In the genomic region with DNA sequence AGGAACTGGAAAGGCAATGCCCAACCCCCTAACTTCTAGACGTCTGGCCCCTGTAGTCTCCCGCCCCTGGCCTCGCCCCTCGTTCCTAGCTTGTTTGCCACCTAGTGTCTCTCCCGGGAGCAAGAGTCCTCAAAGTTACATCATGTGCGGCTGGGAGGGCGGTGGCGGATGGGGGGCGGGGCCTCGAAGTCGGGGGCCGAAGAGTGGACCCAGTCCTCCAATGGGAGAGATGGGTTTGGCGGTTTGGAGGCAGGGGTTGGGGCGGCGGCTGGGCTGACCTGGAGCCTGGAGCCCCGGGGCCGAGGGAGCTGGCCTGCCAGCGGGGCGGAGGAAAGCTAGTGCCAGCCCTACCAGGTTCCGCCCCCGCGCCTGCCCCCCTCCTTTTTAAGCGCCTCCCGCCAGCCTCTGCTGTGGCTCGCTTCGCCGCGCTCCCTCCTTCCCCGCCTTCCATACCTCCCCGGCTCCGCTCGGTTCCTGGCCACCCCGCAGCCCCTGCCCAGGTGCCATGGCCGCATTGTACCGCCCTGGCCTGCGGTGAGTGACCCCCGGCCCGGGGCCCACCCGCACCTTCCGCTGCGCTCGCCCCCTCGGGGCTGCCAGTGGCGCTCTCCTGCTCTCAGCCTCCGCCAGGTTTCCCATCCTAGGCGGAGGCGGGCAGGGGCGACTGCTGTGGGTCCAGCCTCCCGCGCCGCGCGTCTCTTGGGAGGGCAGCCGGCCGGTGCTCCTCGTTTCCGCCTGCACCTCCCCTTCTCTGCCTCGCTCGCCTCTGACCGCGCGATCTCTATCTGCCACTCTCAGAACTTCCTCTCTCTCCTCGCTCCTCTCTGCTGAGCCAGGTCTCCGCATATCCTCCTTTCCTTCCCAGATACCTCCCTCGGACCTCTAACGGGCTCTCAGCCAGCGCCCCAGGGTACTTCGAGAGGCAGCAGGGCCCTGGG, we compare ENCODE assay signal across 1 cellular context.
TF ChIP-seq lines count a peak whose summit lies in the region.

A gene (plus strand): TSS at position 411 of the 938 bp plus-strand sequence. CDS start 95 bp downstream, at position 506.

TF ChIP-seq in K562, 482 proteins besides CTCF, POLR2A, EP300 and RAD21 (continued from another document and continues in another):
- TF ChIP-seq, protein P1, sequence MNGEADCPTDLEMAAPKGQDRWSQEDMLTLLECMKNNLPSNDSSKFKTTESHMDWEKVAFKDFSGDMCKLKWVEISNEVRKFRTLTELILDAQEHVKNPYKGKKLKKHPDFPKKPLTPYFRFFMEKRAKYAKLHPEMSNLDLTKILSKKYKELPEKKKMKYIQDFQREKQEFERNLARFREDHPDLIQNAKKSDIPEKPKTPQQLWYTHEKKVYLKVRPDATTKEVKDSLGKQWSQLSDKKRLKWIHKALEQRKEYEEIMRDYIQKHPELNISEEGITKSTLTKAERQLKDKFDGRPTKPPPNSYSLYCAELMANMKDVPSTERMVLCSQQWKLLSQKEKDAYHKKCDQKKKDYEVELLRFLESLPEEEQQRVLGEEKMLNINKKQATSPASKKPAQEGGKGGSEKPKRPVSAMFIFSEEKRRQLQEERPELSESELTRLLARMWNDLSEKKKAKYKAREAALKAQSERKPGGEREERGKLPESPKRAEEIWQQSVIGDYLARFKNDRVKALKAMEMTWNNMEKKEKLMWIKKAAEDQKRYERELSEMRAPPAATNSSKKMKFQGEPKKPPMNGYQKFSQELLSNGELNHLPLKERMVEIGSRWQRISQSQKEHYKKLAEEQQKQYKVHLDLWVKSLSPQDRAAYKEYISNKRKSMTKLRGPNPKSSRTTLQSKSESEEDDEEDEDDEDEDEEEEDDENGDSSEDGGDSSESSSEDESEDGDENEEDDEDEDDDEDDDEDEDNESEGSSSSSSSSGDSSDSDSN (IDR thresholded peaks at IDR 0.05; ENCODE audit: borderline replicate concordance in 1 of 2, low read depth in 2 of 2, low read length in 2 of 2), result 0 out of 4 replicates have a peak, but pooled peaks of 1 of the 2 experiments have one; percentile 23
- TF ChIP-seq ZFX (CRISPR knock-in tag; IDR thresholded peaks at IDR 0.05) (peak; percentile 80), JUND (IDR thresholded peaks at IDR 0.05; ENCODE audit: borderline replicate concordance, low read depth, low read length) (peak; percentile 17; the same call in 1 of the 2 replicates), JUND (tag; IDR thresholded peaks at IDR 0.05; ENCODE audit: borderline replicate concordance, low read depth, low read length) (peak; percentile 55; the same call in 1 of the 3 replicates), STAT5A (IDR thresholded peaks at IDR 0.05; ENCODE audit: borderline replicate concordance, low read length) (no peak), SAP30 (IDR thresholded peaks at IDR 0.05; ENCODE audit: borderline replicate concordance, insufficient read depth, low read depth, low read length, poor library complexity, severe bottlenecking) (peak; percentile 43), CBX8 (IDR thresholded peaks at IDR 0.05; ENCODE audit: borderline replicate concordance, extremely low read depth, low read depth, low read length, poor library complexity, severe bottlenecking) (no peak), ZNF445 (CRISPR knock-in tag; IDR thresholded peaks at IDR 0.05; ENCODE audit: low read depth) (no peak), KAT7 (CRISPR knock-in tag; IDR thresholded peaks at IDR 0.05; ENCODE audit: borderline replicate concordance) (peak; percentile 65; the same call in 1 of the 2 replicates), ELF1 (tag; IDR thresholded peaks at IDR 0.05) (peak; percentile 58; the same call in 1 of the 2 replicates), NR3C1 (CRISPR knock-in tag; IDR thresholded peaks at IDR 0.05) (no peak), SMARCE1 (IDR thresholded peaks at IDR 0.05) (0 out of 2 replicates have a peak, but pooled peaks have one; percentile 26), SMAD4 (CRISPR knock-in tag; conservative IDR thresholded peaks at IDR 0.05) (peak; percentile 91), MCM3 (IDR thresholded peaks at IDR 0.05) (no peak), ZNF133 (CRISPR knock-in tag; IDR thresholded peaks at IDR 0.05) (no peak), NONO (IDR thresholded peaks at IDR 0.05; ENCODE audit: low read depth in 2 of 2, low read length in 1 of 2) (peak in 1 of 2 experiments; percentile 98; a peak in 2 of 4 replicates), RCOR1 (IDR thresholded peaks at IDR 0.05; ENCODE audit: borderline replicate concordance in 1 of 2, low read depth in 2 of 2, low read length in 2 of 2) (no peak), HNRNPUL1 (IDR thresholded peaks at IDR 0.05; ENCODE audit: low read length) (no peak), ESRRA (IDR thresholded peaks at IDR 0.05; ENCODE audit: borderline replicate concordance, low read depth) (no peak), CREBBP (IDR thresholded peaks at IDR 0.05; ENCODE audit: low read depth, low read length) (no peak), YY1 (IDR thresholded peaks at IDR 0.05; ENCODE audit: borderline replicate concordance in 1 of 3, control insufficient read depth in 1 of 3, extremely low read depth in 1 of 3, insufficient read depth in 3 of 3, insufficient read length in 1 of 3, insufficient replicate concordance in 2 of 3, low read depth in 1 of 3, low read length in 2 of 3) (peak in 1 of 3 experiments; percentile 39), KLF6 (CRISPR knock-in tag; IDR thresholded peaks at IDR 0.05; ENCODE audit: borderline replicate concordance) (peak; percentile 69; the same call in 1 of the 2 replicates), CREM (IDR thresholded peaks at IDR 0.05; ENCODE audit: low read depth) (peak; percentile 36; the same call in 1 of the 2 replicates), EP400 (IDR thresholded peaks at IDR 0.05) (peak; percentile 91), ZNF146 (CRISPR knock-in tag; IDR thresholded peaks at IDR 0.05; ENCODE audit: unreplicated experiment) (no peak), NRF1 (conservative IDR thresholded peaks at IDR 0.05 in 1 of 2, IDR thresholded peaks at IDR 0.05 in 1 of 2) (peak; percentile 46 to 50; a peak in 3 of 4 replicates), ZNF354B (CRISPR knock-in tag; IDR thresholded peaks at IDR 0.05) (no peak), RNF2 (IDR thresholded peaks at IDR 0.05) (0 out of 2 replicates have a peak, but pooled peaks have one; percentile 37), PHF8 (IDR thresholded peaks at IDR 0.05; ENCODE audit: borderline replicate concordance, low read length) (peak; percentile 78; the same call in 1 of the 2 replicates), CSDE1 (IDR thresholded peaks at IDR 0.05) (no peak)
- TF ChIP-seq, protein P2, sequence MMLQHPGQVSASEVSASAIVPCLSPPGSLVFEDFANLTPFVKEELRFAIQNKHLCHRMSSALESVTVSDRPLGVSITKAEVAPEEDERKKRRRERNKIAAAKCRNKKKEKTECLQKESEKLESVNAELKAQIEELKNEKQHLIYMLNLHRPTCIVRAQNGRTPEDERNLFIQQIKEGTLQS (IDR thresholded peaks at IDR 0.05), result peak; percentile 86
- TF ChIP-seq, protein P2 (CRISPR knock-in tag; conservative IDR thresholded peaks at IDR 0.05), result no peak
- TF ChIP-seq, protein P3, sequence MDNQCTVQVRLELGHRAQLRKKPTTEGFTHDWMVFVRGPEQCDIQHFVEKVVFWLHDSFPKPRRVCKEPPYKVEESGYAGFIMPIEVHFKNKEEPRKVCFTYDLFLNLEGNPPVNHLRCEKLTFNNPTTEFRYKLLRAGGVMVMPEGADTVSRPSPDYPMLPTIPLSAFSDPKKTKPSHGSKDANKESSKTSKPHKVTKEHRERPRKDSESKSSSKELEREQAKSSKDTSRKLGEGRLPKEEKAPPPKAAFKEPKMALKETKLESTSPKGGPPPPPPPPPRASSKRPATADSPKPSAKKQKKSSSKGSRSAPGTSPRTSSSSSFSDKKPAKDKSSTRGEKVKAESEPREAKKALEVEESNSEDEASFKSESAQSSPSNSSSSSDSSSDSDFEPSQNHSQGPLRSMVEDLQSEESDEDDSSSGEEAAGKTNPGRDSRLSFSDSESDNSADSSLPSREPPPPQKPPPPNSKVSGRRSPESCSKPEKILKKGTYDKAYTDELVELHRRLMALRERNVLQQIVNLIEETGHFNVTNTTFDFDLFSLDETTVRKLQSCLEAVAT (IDR thresholded peaks at IDR 0.05), result peak in 1 of 2 experiments; percentile 75; a peak in 2 of 4 replicates
- TF ChIP-seq, protein P4, sequence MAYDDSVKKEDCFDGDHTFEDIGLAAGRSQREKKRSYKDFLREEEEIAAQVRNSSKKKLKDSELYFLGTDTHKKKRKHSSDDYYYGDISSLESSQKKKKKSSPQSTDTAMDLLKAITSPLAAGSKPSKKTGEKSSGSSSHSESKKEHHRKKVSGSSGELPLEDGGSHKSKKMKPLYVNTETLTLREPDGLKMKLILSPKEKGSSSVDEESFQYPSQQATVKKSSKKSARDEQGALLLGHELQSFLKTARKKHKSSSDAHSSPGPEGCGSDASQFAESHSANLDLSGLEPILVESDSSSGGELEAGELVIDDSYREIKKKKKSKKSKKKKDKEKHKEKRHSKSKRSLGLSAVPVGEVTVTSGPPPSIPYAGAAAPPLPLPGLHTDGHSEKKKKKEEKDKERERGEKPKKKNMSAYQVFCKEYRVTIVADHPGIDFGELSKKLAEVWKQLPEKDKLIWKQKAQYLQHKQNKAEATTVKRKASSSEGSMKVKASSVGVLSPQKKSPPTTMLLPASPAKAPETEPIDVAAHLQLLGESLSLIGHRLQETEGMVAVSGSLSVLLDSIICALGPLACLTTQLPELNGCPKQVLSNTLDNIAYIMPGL (CRISPR knock-in tag; IDR thresholded peaks at IDR 0.05), result 0 out of 2 replicates have a peak, but pooled peaks have one; percentile 30
- TF ChIP-seq, protein P5, sequence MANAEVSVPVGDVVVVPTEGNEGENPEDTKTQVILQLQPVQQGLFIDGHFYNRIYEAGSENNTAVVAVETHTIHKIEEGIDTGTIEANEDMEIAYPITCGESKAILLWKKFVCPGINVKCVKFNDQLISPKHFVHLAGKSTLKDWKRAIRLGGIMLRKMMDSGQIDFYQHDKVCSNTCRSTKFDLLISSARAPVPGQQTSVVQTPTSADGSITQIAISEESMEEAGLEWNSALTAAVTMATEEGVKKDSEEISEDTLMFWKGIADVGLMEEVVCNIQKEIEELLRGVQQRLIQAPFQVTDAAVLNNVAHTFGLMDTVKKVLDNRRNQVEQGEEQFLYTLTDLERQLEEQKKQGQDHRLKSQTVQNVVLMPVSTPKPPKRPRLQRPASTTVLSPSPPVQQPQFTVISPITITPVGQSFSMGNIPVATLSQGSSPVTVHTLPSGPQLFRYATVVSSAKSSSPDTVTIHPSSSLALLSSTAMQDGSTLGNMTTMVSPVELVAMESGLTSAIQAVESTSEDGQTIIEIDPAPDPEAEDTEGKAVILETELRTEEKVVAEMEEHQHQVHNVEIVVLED (CRISPR knock-in tag; IDR thresholded peaks at IDR 0.05), result no peak
- TF ChIP-seq, protein P6, sequence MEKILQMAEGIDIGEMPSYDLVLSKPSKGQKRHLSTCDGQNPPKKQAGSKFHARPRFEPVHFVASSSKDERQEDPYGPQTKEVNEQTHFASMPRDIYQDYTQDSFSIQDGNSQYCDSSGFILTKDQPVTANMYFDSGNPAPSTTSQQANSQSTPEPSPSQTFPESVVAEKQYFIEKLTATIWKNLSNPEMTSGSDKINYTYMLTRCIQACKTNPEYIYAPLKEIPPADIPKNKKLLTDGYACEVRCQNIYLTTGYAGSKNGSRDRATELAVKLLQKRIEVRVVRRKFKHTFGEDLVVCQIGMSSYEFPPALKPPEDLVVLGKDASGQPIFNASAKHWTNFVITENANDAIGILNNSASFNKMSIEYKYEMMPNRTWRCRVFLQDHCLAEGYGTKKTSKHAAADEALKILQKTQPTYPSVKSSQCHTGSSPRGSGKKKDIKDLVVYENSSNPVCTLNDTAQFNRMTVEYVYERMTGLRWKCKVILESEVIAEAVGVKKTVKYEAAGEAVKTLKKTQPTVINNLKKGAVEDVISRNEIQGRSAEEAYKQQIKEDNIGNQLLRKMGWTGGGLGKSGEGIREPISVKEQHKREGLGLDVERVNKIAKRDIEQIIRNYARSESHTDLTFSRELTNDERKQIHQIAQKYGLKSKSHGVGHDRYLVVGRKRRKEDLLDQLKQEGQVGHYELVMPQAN (IDR thresholded peaks at IDR 0.05; ENCODE audit: borderline replicate concordance), result 0 out of 2 replicates have a peak, but pooled peaks have one; percentile 39
- TF ChIP-seq, protein P7, sequence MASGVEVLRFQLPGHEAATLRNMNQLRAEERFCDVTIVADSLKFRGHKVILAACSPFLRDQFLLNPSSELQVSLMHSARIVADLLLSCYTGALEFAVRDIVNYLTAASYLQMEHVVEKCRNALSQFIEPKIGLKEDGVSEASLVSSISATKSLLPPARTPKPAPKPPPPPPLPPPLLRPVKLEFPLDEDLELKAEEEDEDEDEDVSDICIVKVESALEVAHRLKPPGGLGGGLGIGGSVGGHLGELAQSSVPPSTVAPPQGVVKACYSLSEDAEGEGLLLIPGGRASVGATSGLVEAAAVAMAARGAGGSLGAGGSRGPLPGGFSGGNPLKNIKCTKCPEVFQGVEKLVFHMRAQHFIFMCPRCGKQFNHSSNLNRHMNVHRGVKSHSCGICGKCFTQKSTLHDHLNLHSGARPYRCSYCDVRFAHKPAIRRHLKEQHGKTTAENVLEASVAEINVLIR (CRISPR knock-in tag; IDR thresholded peaks at IDR 0.05), result no peak
- TF ChIP-seq, protein P8, sequence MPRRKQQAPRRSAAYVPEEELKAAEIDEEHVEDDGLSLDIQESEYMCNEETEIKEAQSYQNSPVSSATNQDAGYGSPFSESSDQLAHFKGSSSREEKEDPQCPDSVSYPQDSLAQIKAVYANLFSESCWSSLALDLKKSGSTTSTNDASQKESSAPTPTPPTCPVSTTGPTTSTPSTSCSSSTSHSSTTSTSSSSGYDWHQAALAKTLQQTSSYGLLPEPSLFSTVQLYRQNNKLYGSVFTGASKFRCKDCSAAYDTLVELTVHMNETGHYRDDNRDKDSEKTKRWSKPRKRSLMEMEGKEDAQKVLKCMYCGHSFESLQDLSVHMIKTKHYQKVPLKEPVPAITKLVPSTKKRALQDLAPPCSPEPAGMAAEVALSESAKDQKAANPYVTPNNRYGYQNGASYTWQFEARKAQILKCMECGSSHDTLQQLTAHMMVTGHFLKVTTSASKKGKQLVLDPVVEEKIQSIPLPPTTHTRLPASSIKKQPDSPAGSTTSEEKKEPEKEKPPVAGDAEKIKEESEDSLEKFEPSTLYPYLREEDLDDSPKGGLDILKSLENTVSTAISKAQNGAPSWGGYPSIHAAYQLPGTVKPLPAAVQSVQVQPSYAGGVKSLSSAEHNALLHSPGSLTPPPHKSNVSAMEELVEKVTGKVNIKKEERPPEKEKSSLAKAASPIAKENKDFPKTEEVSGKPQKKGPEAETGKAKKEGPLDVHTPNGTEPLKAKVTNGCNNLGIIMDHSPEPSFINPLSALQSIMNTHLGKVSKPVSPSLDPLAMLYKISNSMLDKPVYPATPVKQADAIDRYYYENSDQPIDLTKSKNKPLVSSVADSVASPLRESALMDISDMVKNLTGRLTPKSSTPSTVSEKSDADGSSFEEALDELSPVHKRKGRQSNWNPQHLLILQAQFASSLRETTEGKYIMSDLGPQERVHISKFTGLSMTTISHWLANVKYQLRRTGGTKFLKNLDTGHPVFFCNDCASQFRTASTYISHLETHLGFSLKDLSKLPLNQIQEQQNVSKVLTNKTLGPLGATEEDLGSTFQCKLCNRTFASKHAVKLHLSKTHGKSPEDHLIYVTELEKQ (CRISPR knock-in tag; IDR thresholded peaks at IDR 0.05), result no peak
